Comparison of ENCODE assay signal across 8 cellular contexts in the genomic region with DNA sequence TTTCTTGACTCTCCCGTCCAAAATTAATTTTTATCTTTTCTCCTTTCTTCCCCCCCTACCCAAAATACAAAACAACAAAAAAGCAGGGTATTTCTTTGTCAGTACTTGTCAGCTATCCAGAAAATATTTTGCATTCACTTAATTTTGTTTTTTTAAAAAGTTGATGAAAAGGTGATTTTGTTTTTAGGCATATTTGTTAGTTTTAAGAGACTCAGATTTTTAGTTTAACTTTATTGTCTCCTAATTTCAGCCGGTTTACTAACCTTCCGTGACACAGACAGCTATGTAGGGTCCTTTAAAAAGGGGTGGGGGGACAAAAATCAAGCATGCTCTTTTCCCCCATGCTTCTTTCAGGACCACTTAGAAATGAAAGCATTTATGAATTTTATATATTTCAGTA. TPM values are rescaled to one million over a fixed set of nuclear protein-coding genes. Genes with fewer than 3 reads are reported as not detected.
DNase-seq lines count a peak whose midpoint lies in the region; ATAC-seq and TF ChIP-seq lines count a peak whose summit lies in the region.

No MANE protein-coding gene starts in this region.

- ATAC-seq in psoas muscle: no peak

- H3K4me1 ChIP-seq in ES-I3 (ENCODE audit: insufficient read depth, low read length) (peaks cover 33% of the 10 kb centered on the region), psoas muscle (peaks cover 21% of the 10 kb centered on the region)

- peak overlapping the region; percentile 74 for H3K27ac ChIP-seq in psoas muscle

- no peaks in the 10 kb centered on the region for H3K9me3 ChIP-seq in ES-I3 (ENCODE audit: control insufficient read depth, insufficient read depth, low read length)
- H3K9me3 ChIP-seq in psoas muscle: no peaks in the 10 kb centered on the region

- DNase-seq in globus pallidus (ENCODE audit: low spot score): peak; percentile 20
- DNase-seq in psoas muscle: no peak
- DNase-seq in occipital lobe (lab: John Stamatoyannopoulos, UW): no peak
- no peak for DNase-seq in NCI-H2227 treated with DMSO at 0.1 percent for 48 hours (lab: John Stamatoyannopoulos, UW)
- DNase-seq in NCI-H146 treated with DMSO at 0.1 percent for 48 hours (lab: John Stamatoyannopoulos, UW; ENCODE audit: unreplicated experiment): no peak
- DNase-seq in NCI-H128 (lab: John Stamatoyannopoulos, UW; ENCODE audit: unreplicated experiment): no peak

- H3K9ac ChIP-seq in ES-I3 (ENCODE audit: low read depth, low read length): peak overlapping the region; percentile 82

- H3K27me3 ChIP-seq in psoas muscle (ENCODE audit: insufficient read depth in 3 of 3, low read length in 2 of 3): no peaks in the 10 kb centered on the region

- peak overlapping the region; percentile 63 for H3K4me3 ChIP-seq in WI38 (ENCODE audit: low read depth, low read length)
- peak overlapping the region; percentile 85 for H3K4me3 ChIP-seq in psoas muscle

- H3K36me3 ChIP-seq in ES-I3 (ENCODE audit: insufficient read depth, low read length): no peaks in the 10 kb centered on the region
- H3K36me3 ChIP-seq in psoas muscle (ENCODE audit: insufficient read depth in 1 of 2, low read depth in 1 of 2): no peaks in the 10 kb centered on the region

- intact Hi-C loops in psoas muscle (cut with DNase I): loop anchor here (5.0 kb wide), 3 partner anchors 42 to 222 kb away; no protein-coding TSS in a partner anchor

- no peak for TF ChIP-seq CTCF in WI38 (IDR thresholded peaks at IDR 0.05; ENCODE audit: low read depth, low read length)
- no peak for TF ChIP-seq CTCF in psoas muscle (IDR thresholded peaks at IDR 0.05)

- 1 to 4% (median 4%) methylated on average over 3 of the region's 3 CpGs for WGBS in psoas muscle, 3 donors

RNA-seq across cellular contexts. Expression of a gene that starts 1.5 kb away (rescaled TPM):
- total RNA-seq in psoas muscle (10 to 100 TPM; 59.3 to 69.9 (median 64.4) TPM), occipital lobe (169 TPM)
- 10 to 100 TPM; 10.6 to 36.8 (median 24.5) TPM for polyA plus RNA-seq in psoas muscle
